ENCODE assay signal across 12 cellular contexts in genomic region chr2:186903183-186903582, GRCh38. TPM values are rescaled to one million over a fixed set of nuclear protein-coding genes. Genes with fewer than 3 reads are reported as not detected.
DNase-seq lines count a peak whose midpoint lies in the region; ATAC-seq and TF ChIP-seq lines count a peak whose summit lies in the region.
"Had no signal": no experiment of that assay in that cellular context is flagged by ENCODE, and none has a peak within 500 bp of the region (broad histone marks: within the 10 kb centered on the region; RNA-seq: fewer than 3 reads in every experiment).

No MANE protein-coding gene starts in this region.

- H3K4me3 Mint-ChIP-seq in activated naive CD8-positive, alpha-beta T cell treated with anti-CD3 and anti-CD28 coated beads for 36 hours = no peak overlapping the region
- H3K4me3 Mint-ChIP-seq: activated naive CD8-positive, alpha-beta T cell had no signal

- H3K9me3 Mint-ChIP-seq in activated naive CD8-positive, alpha-beta T cell treated with anti-CD3 and anti-CD28 coated beads for 36 hours = no peaks in the 10 kb centered on the region

- H3K4me3 ChIP-seq in fibroblast of pulmonary artery (replicated peaks; ENCODE audit: low read depth, low read length) = no peak overlapping the region
- H3K4me3 ChIP-seq: prostate gland had no signal

- no peak for ATAC-seq in esophagus mucosa

- no peak for DNase-seq in GM10266 (ENCODE audit: extremely low spot score)
- DNase-seq in SK-MEL-5 (ENCODE audit: low read depth, low spot score) = peak; percentile 27
- DNase-seq in fibroblast of pulmonary artery (ENCODE audit: low read depth) = peak; percentile 44
- DNase-seq in activated naive CD8-positive, alpha-beta T cell treated with anti-CD3 and anti-CD28 coated beads for 36 hours = no peak
- DNase-seq in activated CD4-positive, CD25-positive, alpha-beta regulatory T cell (lab: John Stamatoyannopoulos, UW) = no peak
- DNase-seq in SK-N-DZ (ENCODE audit: low spot score) = no peak
- DNase-seq: DMS153, NCI-H1436 treated with DMSO at 0.1 percent for 48 hours had no signal

- no peaks in the 10 kb centered on the region for H3K36me3 Mint-ChIP-seq in activated naive CD8-positive, alpha-beta T cell treated with anti-CD3 and anti-CD28 coated beads for 36 hours
- H3K36me3 Mint-ChIP-seq: activated naive CD8-positive, alpha-beta T cell had no signal

- H3K27ac ChIP-seq in 22Rv1 = no peak overlapping the region
- H3K27ac ChIP-seq: prostate gland had no signal

- in situ Hi-C loops in SK-MEL-5 (cut with HindIII; ENCODE audit: low pct_unique_long_range_greater_than_20kb, low sequenced_read_pairs) = no loop called here

- H3K27ac Mint-ChIP-seq in activated naive CD8-positive, alpha-beta T cell treated with anti-CD3 and anti-CD28 coated beads for 36 hours = no peak overlapping the region
- H3K27ac Mint-ChIP-seq: activated naive CD8-positive, alpha-beta T cell had no signal

- peak; percentile 54 for TF ChIP-seq CTCF in 22Rv1 (IDR thresholded peaks at IDR 0.05)
- TF ChIP-seq CTCF in GM10266 (IDR thresholded peaks at IDR 0.05; ENCODE audit: control insufficient read depth, insufficient read depth, low read depth, missing control alignments) = peak; percentile 14
- TF ChIP-seq CTCF in fibroblast of pulmonary artery (IDR thresholded peaks at IDR 0.05; ENCODE audit: low read length, missing control alignments) = peak; percentile 54

- H3K4me1 Mint-ChIP-seq in activated naive CD8-positive, alpha-beta T cell treated with anti-CD3 and anti-CD28 coated beads for 36 hours = no peaks in the 10 kb centered on the region

- no peaks in the 10 kb centered on the region for H3K27me3 Mint-ChIP-seq in activated naive CD8-positive, alpha-beta T cell treated with anti-CD3 and anti-CD28 coated beads for 36 hours

RNA-seq across cellular contexts. Expression of gene ZSWIM2, which starts 54.2 kb away (rescaled TPM):
- total RNA-seq in SK-MEL-5 (2014; rRNA removed; shearing (Covaris generic)) = not detected in 2 replicates
- not detected in 2 replicates for polyA plus RNA-seq in SK-MEL-5 (2015; cell fraction: cytosol; rRNA removed)
- not detected in 2 replicates for polyA plus RNA-seq in SK-MEL-5 (2015; cell fraction: nucleus; rRNA removed)
- total RNA-seq in activated naive CD8-positive, alpha-beta T cell treated with anti-CD3 and anti-CD28 coated beads for 36 hours = not detected
- total RNA-seq in esophagus mucosa = not detected
- polyA plus RNA-seq in SK-N-DZ (2014; cell fraction: cytosol; rRNA removed) = 0.20 TPM in 1 of 2 replicates, not detected in the other
- 0.07 and 0.23 TPM in 2 replicates for polyA plus RNA-seq in SK-N-DZ (2014; cell fraction: nucleus; rRNA removed)

Comparison
In these comparisons a context has a peak if more than half of its experiments do, and no peak if none do; other contexts are left out.
1. DNase-seq: peak in SK-MEL-5 (single experiment) and fibroblast of pulmonary artery (single experiment); none in GM10266 (single experiment), activated naive CD8-positive, alpha-beta T cell treated with anti-CD3 and anti-CD28 coated beads for 36 hours (single experiment), activated CD4-positive, CD25-positive, alpha-beta regulatory T cell (0 of 4) and SK-N-DZ (single experiment).
2. Peak in every context shown above with its lines, with median percentiles within 50 percentile points of each other: CTCF ChIP-seq.